1 cellular context compared by ENCODE assay signal in genomic region chr20:64255361-64256281, GRCh38.
TF ChIP-seq lines count a peak whose summit lies in the region.

TSS of gene PCMTD2 (plus strand) at chr20:64255748. CDS start at chr20:64259966, 4,218 bp downstream.

TF ChIP-seq in HepG2, 621 proteins besides CTCF, POLR2A, EP300 and RAD21 (continued from another document and continues in another):
- TF ChIP-seq FOXP1 (IDR thresholded peaks at IDR 0.05) (no peak), FOXP1 (CRISPR knock-in tag; IDR thresholded peaks at IDR 0.05) (no peak), HIC2 (CRISPR knock-in tag; IDR thresholded peaks at IDR 0.05; ENCODE audit: low read depth) (peak; percentile 21; the same call in 1 of the 2 replicates), FOXK1 (CRISPR knock-in tag; IDR thresholded peaks at IDR 0.05; ENCODE audit: borderline replicate concordance, low read depth) (peak; percentile 87; the same call in 1 of the 2 replicates), IRX3 (CRISPR knock-in tag; IDR thresholded peaks at IDR 0.05; ENCODE audit: borderline replicate concordance, low read depth) (0 out of 2 replicates have a peak, but pooled peaks have one; percentile 38), HMGXB4 (CRISPR knock-in tag; IDR thresholded peaks at IDR 0.05; ENCODE audit: borderline replicate concordance in 1 of 2, low read depth in 1 of 2) (peak; percentile 81 to 88; a peak in 3 of 4 replicates), ZNF513 (CRISPR knock-in tag; conservative IDR thresholded peaks at IDR 0.05) (no peak), ZNF609 (CRISPR knock-in tag; IDR thresholded peaks at IDR 0.05; ENCODE audit: borderline replicate concordance) (no peak), PHF8 (CRISPR knock-in tag; IDR thresholded peaks at IDR 0.05) (peak; percentile 98), IRF9 (CRISPR knock-in tag; IDR thresholded peaks at IDR 0.05; ENCODE audit: borderline replicate concordance) (peak; percentile 98; the same call in 1 of the 2 replicates), ZHX2 (IDR thresholded peaks at IDR 0.05; ENCODE audit: low read depth) (peak; percentile 76; the same call in 1 of the 2 replicates), ZHX2 (CRISPR knock-in tag; IDR thresholded peaks at IDR 0.05; ENCODE audit: borderline replicate concordance) (peak; percentile 19; the same call in 1 of the 2 replicates), ZNF574 (CRISPR knock-in tag; IDR thresholded peaks at IDR 0.05) (no peak; the same call in none of the 2 replicates), KLF11 (CRISPR knock-in tag; IDR thresholded peaks at IDR 0.05) (peak; percentile 72; the same call in 1 of the 2 replicates), ZNF292 (CRISPR knock-in tag; IDR thresholded peaks at IDR 0.05; ENCODE audit: borderline replicate concordance, low read depth) (no peak), ZBED4 (CRISPR knock-in tag; IDR thresholded peaks at IDR 0.05; ENCODE audit: borderline replicate concordance) (peak; percentile 48; the same call in 1 of the 2 replicates), ZNF781 (CRISPR knock-in tag; IDR thresholded peaks at IDR 0.05; ENCODE audit: borderline replicate concordance, not compliant biosample characterization) (peak; percentile 73), SOX6 (IDR thresholded peaks at IDR 0.05) (no peak), SOX6 (CRISPR knock-in tag; IDR thresholded peaks at IDR 0.05) (peak; percentile 68), NFYB (CRISPR knock-in tag; IDR thresholded peaks at IDR 0.05) (peak; percentile 18; the same call in 1 of the 2 replicates), SRSF4 (IDR thresholded peaks at IDR 0.05; ENCODE audit: low read depth, low read length, poor library complexity, severe bottlenecking) (peak; percentile 70), ZNF20 (CRISPR knock-in tag; IDR thresholded peaks at IDR 0.05) (peak; percentile 61; the same call in 1 of the 2 replicates), TSC22D2 (CRISPR knock-in tag; IDR thresholded peaks at IDR 0.05; ENCODE audit: borderline replicate concordance) (peak; percentile 84), JUN (CRISPR knock-in tag; IDR thresholded peaks at IDR 0.05) (peak; percentile 20; the same call in 1 of the 2 replicates), ZNF878 (CRISPR knock-in tag; IDR thresholded peaks at IDR 0.05) (no peak), TCF7L2 (IDR thresholded peaks at IDR 0.05; ENCODE audit: low read depth, low read length) (no peak), RXRA (CRISPR knock-in tag; IDR thresholded peaks at IDR 0.05) (no peak; the same call in 1 of the 2 replicates), FOSL1 (CRISPR knock-in tag; IDR thresholded peaks at IDR 0.05; ENCODE audit: borderline replicate concordance) (no peak), ZSCAN9 (CRISPR knock-in tag; IDR thresholded peaks at IDR 0.05; ENCODE audit: borderline replicate concordance) (peak; percentile 34; the same call in 1 of the 2 replicates)
